In genomic region chr3:185176756-185177359, GRCh38 we compare ENCODE assay signal across 8 cellular contexts.
DNase-seq lines count a peak whose midpoint lies in the region; ATAC-seq and TF ChIP-seq lines count a peak whose summit lies in the region.

No MANE protein-coding gene starts in this region.

- DNase-seq in SHP77 (lab: John Stamatoyannopoulos, UW) (peak; percentile 5 to 16), SHP77 treated with DMSO at 0.1 percent for 48 hours (lab: John Stamatoyannopoulos, UW) (no peak), SKM-1 (lab: John Stamatoyannopoulos, UW; ENCODE audit: unreplicated experiment) (peak; percentile 7), fibroblast of mammary gland (ENCODE audit: low read depth) (peak; percentile 45)

- no peaks in the 10 kb centered on the region for H3K9me3 ChIP-seq in Loucy (ENCODE audit: insufficient read depth, low read depth, low read length)
- no peaks in the 10 kb centered on the region for H3K9me3 ChIP-seq in parathyroid adenoma (ENCODE audit: control insufficient read depth, low read length)

- no peaks in the 10 kb centered on the region for H3K9me2 ChIP-seq in Loucy (replicated peaks; ENCODE audit: low read depth, low read length)

- peaks cover 19% of the 10 kb centered on the region for H3K4me1 ChIP-seq in Loucy (ENCODE audit: insufficient read depth, low read length, poor library complexity, severe bottlenecking)
- H3K4me1 ChIP-seq in parathyroid adenoma, result peaks cover 3% of the 10 kb centered on the region

- no peaks in the 10 kb centered on the region for H4K20me1 ChIP-seq in Loucy (ENCODE audit: insufficient read depth, low read length, poor library complexity, severe bottlenecking)

- H3K79me2 ChIP-seq in Loucy (ENCODE audit: insufficient read depth, low read length) (no peaks in the 10 kb centered on the region), parathyroid adenoma (no peaks in the 10 kb centered on the region)

- no peak overlapping the region for H3K27ac ChIP-seq in parathyroid adenoma

- ATAC-seq in GM21381 (IDR thresholded peaks at IDR 0.05; ENCODE audit: unreplicated experiment), result no peak
- ATAC-seq in HG03039 (IDR thresholded peaks at IDR 0.05; ENCODE audit: unreplicated experiment), result no peak

- H2AFZ ChIP-seq in Loucy (ENCODE audit: low read length), result no peak overlapping the region
- H2AFZ ChIP-seq in parathyroid adenoma, result no peak overlapping the region

- no peaks in the 10 kb centered on the region for H3F3A ChIP-seq in Loucy (ENCODE audit: low read depth)

- H3K36me3 ChIP-seq in Loucy (ENCODE audit: insufficient read depth, low read length) (no peaks in the 10 kb centered on the region), parathyroid adenoma (ENCODE audit: control insufficient read depth, insufficient read depth, low read length) (no peaks in the 10 kb centered on the region)

- H3K4me3 ChIP-seq in Loucy (ENCODE audit: low read length, poor library complexity, severe bottlenecking) (no peak overlapping the region), fibroblast of mammary gland (ENCODE audit: control insufficient read depth, low read depth, low read length) (no peak overlapping the region), parathyroid adenoma (ENCODE audit: low read depth, low read length) (no peak overlapping the region)

- no peak overlapping the region for H3K4me2 ChIP-seq in Loucy (ENCODE audit: low read depth, low read length, poor library complexity, severe bottlenecking)
- no peak overlapping the region for H3K4me2 ChIP-seq in parathyroid adenoma (ENCODE audit: low read length)

- peak; percentile 84 for TF ChIP-seq CTCF in Loucy (conservative IDR thresholded peaks at IDR 0.05; ENCODE audit: low read length)
- peak; percentile 63 for TF ChIP-seq CTCF in fibroblast of mammary gland (conservative IDR thresholded peaks at IDR 0.05; ENCODE audit: control insufficient read depth, insufficient read depth, low read depth, low read length)
- peak; percentile 59 for TF ChIP-seq CTCF in parathyroid adenoma (IDR thresholded peaks at IDR 0.05)

- no peak overlapping the region for H3K9ac ChIP-seq in Loucy (ENCODE audit: low read depth, low read length, poor library complexity, severe bottlenecking)
- no peak overlapping the region for H3K9ac ChIP-seq in parathyroid adenoma

- no peaks in the 10 kb centered on the region for H3K27me3 ChIP-seq in Loucy (ENCODE audit: insufficient read depth, low read length, poor library complexity, severe bottlenecking)
- no peaks in the 10 kb centered on the region for H3K27me3 ChIP-seq in parathyroid adenoma (ENCODE audit: control insufficient read depth, insufficient read depth, low read length)
